In genomic region chr7:32979902-32980301, GRCh38 we compare ENCODE assay signal across 1 cellular context. TPM values are rescaled to one million over a fixed set of nuclear protein-coding genes. Genes with fewer than 3 reads are reported as not detected.
"Had no signal": no experiment of that assay in that cellular context is flagged by ENCODE, and none has a peak within 500 bp of the region (broad histone marks: within the 10 kb centered on the region; RNA-seq: fewer than 3 reads in every experiment).

No MANE protein-coding gene starts in this region.

RNA-seq across cellular contexts. Expression of gene FKBP9, which starts 22.7 kb away (rescaled TPM):
- total RNA-seq: naive thymus-derived CD8-positive, alpha-beta T cell had no signal
